ENCODE assay signal across 11 cellular contexts in genomic region chr18:48801728-48802542, GRCh38.
DNase-seq lines count a peak whose midpoint lies in the region; ATAC-seq and TF ChIP-seq lines count a peak whose summit lies in the region.
"Had no signal": no experiment of that assay in that cellular context is flagged by ENCODE, and none has a peak within 500 bp of the region (broad histone marks: within the 10 kb centered on the region; RNA-seq: fewer than 3 reads in every experiment).

No MANE protein-coding gene starts in this region.

- TF ChIP-seq CTCF in brain (conservative IDR thresholded peaks at IDR 0.05) (no peak), natural killer cell (IDR thresholded peaks at IDR 0.05) (no peak), upper lobe of right lung (IDR thresholded peaks at IDR 0.05) (no peak)

- DNase-seq in activated naive CD4-positive, alpha-beta T cell treated with anti-CD3 and anti-CD28 coated beads, Interleukin-2, amount 10 ng/mL, durations not matched to agents 7 days and 5 days = peak; percentile 11
- no peak for DNase-seq in activated naive CD4-positive, alpha-beta T cell treated with Interleukin-2 at 50 U/mL for 16 hours
- DNase-seq in natural killer cell (peak; percentile 9), upper lobe of right lung (peak; percentile 54)
- DNase-seq: NCI-H446, T-helper 9 cell had no signal

- H3K9me3 ChIP-seq in upper lobe of right lung = no peaks in the 10 kb centered on the region
- H3K9me3 ChIP-seq: neutrophil had no signal

- H3K4me1 Mint-ChIP-seq in activated naive CD4-positive, alpha-beta T cell treated with anti-CD3 and anti-CD28 coated beads, Interleukin-2, amount 10 ng/mL, durations not matched to agents 7 days and 5 days = peaks cover 36% of the 10 kb centered on the region
- H3K4me1 Mint-ChIP-seq in brain (peaks cover 28% of the 10 kb centered on the region), natural killer cell (peaks cover 29 to 58% of the 10 kb centered on the region in 2 donors)

- no peak overlapping the region for H3K27ac Mint-ChIP-seq in activated naive CD4-positive, alpha-beta T cell treated with anti-CD3 and anti-CD28 coated beads, Interleukin-2, amount 10 ng/mL, durations not matched to agents 7 days and 5 days
- peak overlapping the region; percentile 78 to 94 (median 84) for H3K27ac Mint-ChIP-seq in brain
- H3K27ac Mint-ChIP-seq in natural killer cell = peak overlapping the region in 1 of 2 donors; percentile 16

- H3K36me3 ChIP-seq in upper lobe of right lung = no peaks in the 10 kb centered on the region
- H3K36me3 ChIP-seq: neutrophil had no signal

- peaks cover 13% of the 10 kb centered on the region for H3K27me3 Mint-ChIP-seq in activated naive CD4-positive, alpha-beta T cell treated with anti-CD3 and anti-CD28 coated beads, Interleukin-2, amount 10 ng/mL, durations not matched to agents 7 days and 5 days
- H3K27me3 Mint-ChIP-seq in brain (no peaks in the 10 kb centered on the region), natural killer cell (ENCODE audit: low read depth in 2 of 2) (no peaks in the 10 kb centered on the region)

- intact Hi-C loops in natural killer cell (cut with micrococcal nuclease) = no loop called here
- intact Hi-C loops in upper lobe of right lung (cut with DNase I) = no loop called here

- no peaks in the 10 kb centered on the region for H3K4me1 ChIP-seq in upper lobe of right lung

- H3K9me3 Mint-ChIP-seq in activated naive CD4-positive, alpha-beta T cell treated with anti-CD3 and anti-CD28 coated beads, Interleukin-2, amount 10 ng/mL, durations not matched to agents 7 days and 5 days = no peaks in the 10 kb centered on the region
- H3K9me3 Mint-ChIP-seq in brain (no peaks in the 10 kb centered on the region), natural killer cell (no peaks in the 10 kb centered on the region)

- ATAC-seq in natural killer cell (no peak), upper lobe of right lung (no peak), GM21515 (IDR thresholded peaks at IDR 0.05; ENCODE audit: unreplicated experiment) (no peak), HG03097 (IDR thresholded peaks at IDR 0.05; ENCODE audit: low FRiP score, unreplicated experiment) (no peak), GM18519 (IDR thresholded peaks at IDR 0.05; ENCODE audit: low FRiP score, unreplicated experiment) (no peak)

- H3K27ac ChIP-seq in upper lobe of right lung = no peak overlapping the region
- H3K27ac ChIP-seq: neutrophil had no signal

- H3K4me3 Mint-ChIP-seq in activated naive CD4-positive, alpha-beta T cell treated with anti-CD3 and anti-CD28 coated beads, Interleukin-2, amount 10 ng/mL, durations not matched to agents 7 days and 5 days = no peak overlapping the region
- no peak overlapping the region for H3K4me3 Mint-ChIP-seq in brain
- no peak overlapping the region for H3K4me3 Mint-ChIP-seq in natural killer cell

- no peaks in the 10 kb centered on the region for H3K36me3 Mint-ChIP-seq in activated naive CD4-positive, alpha-beta T cell treated with anti-CD3 and anti-CD28 coated beads, Interleukin-2, amount 10 ng/mL, durations not matched to agents 7 days and 5 days
- peaks cover 66% of the 10 kb centered on the region for H3K36me3 Mint-ChIP-seq in brain
- no peaks in the 10 kb centered on the region for H3K36me3 Mint-ChIP-seq in natural killer cell

- no peaks in the 10 kb centered on the region for H3K27me3 ChIP-seq in upper lobe of right lung
- H3K27me3 ChIP-seq: neutrophil had no signal

- no peak overlapping the region for H3K4me3 ChIP-seq in upper lobe of right lung

- CTCF ChIA-PET in activated naive CD4-positive, alpha-beta T cell treated with anti-CD3 and anti-CD28 coated beads, Interleukin-2, amount 10 ng/mL, durations not matched to agents 7 days and 5 days (lab: Charles Lee) = interaction anchor here (0.8 to 1.4 kb wide), 2 partner anchors 23 to 25 kb away, joined by 3 to 5 read pairs; no protein-coding TSS in a partner anchor
